In the genomic region with DNA sequence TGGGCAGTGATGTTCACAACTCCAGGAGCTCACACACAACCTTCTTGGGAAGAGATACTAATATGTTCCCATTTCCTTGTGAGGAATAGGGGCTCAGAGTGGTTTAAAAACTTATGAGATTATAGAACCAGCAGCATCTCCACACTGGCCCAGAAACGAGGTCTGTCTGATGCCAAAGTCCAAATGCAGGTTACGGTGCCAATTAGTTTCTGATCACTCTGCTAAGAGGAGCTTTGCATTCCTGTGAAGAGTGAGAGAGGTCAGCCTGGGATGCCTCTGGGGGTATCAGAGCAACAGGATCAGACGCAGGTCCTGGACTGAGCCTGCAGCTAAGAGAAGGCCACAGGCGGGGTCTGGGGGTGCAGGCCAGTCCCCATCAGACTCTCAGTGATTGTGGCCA, we compare ENCODE assay signal across 2 cellular contexts. TPM values are rescaled to one million over a fixed set of nuclear protein-coding genes. Genes with fewer than 3 reads are reported as not detected.
"Had no signal": no experiment of that assay in that cellular context is flagged by ENCODE, and none has a peak within 500 bp of the region (broad histone marks: within the 10 kb centered on the region; RNA-seq: fewer than 3 reads in every experiment).

No MANE protein-coding gene starts in this region.

RNA-seq across cellular contexts. Expression of gene TPPP, which starts 30.2 kb away (rescaled TPM):
- total RNA-seq: HepG2 had no signal
- polyA plus RNA-seq: IgD-negative memory B cell had no signal
